Comparison of ENCODE assay signal across 8 cellular contexts in the genomic region with DNA sequence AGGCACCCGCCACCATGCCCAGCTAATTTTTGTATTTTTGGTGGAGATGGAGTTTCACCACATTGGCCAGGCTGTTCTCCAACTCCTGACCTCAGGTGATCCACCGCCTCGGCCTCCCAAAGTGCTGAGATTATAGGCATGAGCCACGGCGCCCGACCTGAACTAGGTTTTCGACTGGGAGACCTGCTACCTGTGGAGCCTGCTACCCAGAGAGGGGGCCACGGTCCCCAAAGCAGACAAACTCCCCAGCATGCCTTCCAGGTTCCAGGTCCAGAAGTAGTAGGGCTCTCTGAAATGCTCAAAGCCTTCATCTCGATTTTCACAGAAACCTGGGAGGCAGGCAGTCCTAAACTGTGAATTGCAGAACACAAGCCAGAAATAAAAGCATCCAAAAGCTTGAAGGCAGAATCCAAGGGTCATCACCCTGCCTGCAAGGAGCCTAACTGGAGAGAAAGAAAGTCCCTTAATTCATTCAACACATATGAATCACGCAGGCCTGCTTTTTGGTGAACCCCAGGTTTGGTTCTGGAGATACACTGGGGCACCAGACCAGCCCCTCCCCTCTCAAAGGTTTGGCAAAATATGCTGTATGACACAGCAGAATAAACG. TPM values are rescaled to one million over a fixed set of nuclear protein-coding genes. Genes with fewer than 3 reads are reported as not detected.
DNase-seq lines count a peak whose midpoint lies in the region; ATAC-seq and TF ChIP-seq lines count a peak whose summit lies in the region.

No MANE protein-coding gene starts in this region.

- H3K18ac ChIP-seq in neuronal stem cell (ENCODE audit: low read length): peak overlapping the region; percentile 66

- H3K27me3 ChIP-seq in BLaER1 treated with 17β-estradiol and CSF1 and Interleukin-3, amounts not matched to agents 10 nM and 100 nM: no peaks in the 10 kb centered on the region
- no peaks in the 10 kb centered on the region for H3K27me3 ChIP-seq in Peyer's patch
- H3K27me3 ChIP-seq in endocrine pancreas (ENCODE audit: control insufficient read depth, insufficient read depth, low read length): no peaks in the 10 kb centered on the region
- peaks cover 3 to 63% (median 32%) of the 10 kb centered on the region in 3 experiments for H3K27me3 ChIP-seq in neuronal stem cell (ENCODE audit: control insufficient read depth in 3 of 3, insufficient read depth in 3 of 3, low read depth in 1 of 3, low read length in 3 of 3)

- H4K8ac ChIP-seq in neuronal stem cell (ENCODE audit: low read depth, low read length): no peak overlapping the region

- no peak for ATAC-seq in HG03442 (IDR thresholded peaks at IDR 0.05; ENCODE audit: unreplicated experiment)
- no peak for ATAC-seq in HG02642 (IDR thresholded peaks at IDR 0.05; ENCODE audit: poor library complexity, unreplicated experiment)
- ATAC-seq in HG02973 (IDR thresholded peaks at IDR 0.05; ENCODE audit: unreplicated experiment): no peak

- H3K4ac ChIP-seq in neuronal stem cell (ENCODE audit: low read length): no peak overlapping the region

- TF ChIP-seq POLR2A in Peyer's patch (IDR thresholded peaks at IDR 0.05): no peak

- no peak overlapping the region for H4K91ac ChIP-seq in neuronal stem cell (ENCODE audit: low read depth, low read length, poor library complexity)

- DNase-seq in Peyer's patch (peak; percentile 19 to 51 (median 44)), neuronal stem cell (ENCODE audit: low spot score) (no peak), NAMALWA (ENCODE audit: low spot score) (no peak)

- no peaks in the 10 kb centered on the region; a peak in 1 of 22 replicates for H3K36me3 ChIP-seq in BLaER1 treated with 17β-estradiol and CSF1 and Interleukin-3, amounts not matched to agents 10 nM and 100 nM
- no peaks in the 10 kb centered on the region for H3K36me3 ChIP-seq in Peyer's patch
- no peaks in the 10 kb centered on the region for H3K36me3 ChIP-seq in endocrine pancreas (ENCODE audit: control insufficient read depth, insufficient read depth, low read length)
- H3K36me3 ChIP-seq in neuronal stem cell (replicated peaks in 1 of 2; ENCODE audit: control insufficient read depth in 2 of 2, insufficient read depth in 2 of 2, low read length in 2 of 2): no peaks in the 10 kb centered on the region

- H3K79me1 ChIP-seq in neuronal stem cell (ENCODE audit: low read depth, low read length): no peaks in the 10 kb centered on the region

- H3K23ac ChIP-seq in neuronal stem cell (ENCODE audit: low read depth, low read length, poor library complexity): no peak overlapping the region

- H3K9me3 ChIP-seq in BLaER1 treated with 17β-estradiol and CSF1 and Interleukin-3, amounts not matched to agents 10 nM and 100 nM (replicated peaks in 1 of 11): no peaks in the 10 kb centered on the region; a peak in 1 of 22 replicates
- H3K9me3 ChIP-seq in Peyer's patch: no peaks in the 10 kb centered on the region
- H3K9me3 ChIP-seq in endocrine pancreas (ENCODE audit: control insufficient read depth, low read length): no peaks in the 10 kb centered on the region
- no peaks in the 10 kb centered on the region for H3K9me3 ChIP-seq in neuronal stem cell (replicated peaks in 1 of 2; ENCODE audit: control insufficient read depth in 2 of 2, insufficient read depth in 1 of 2, low read depth in 1 of 2, low read length in 2 of 2)

- H3K4me3 ChIP-seq in BLaER1 treated with 17β-estradiol and CSF1 and Interleukin-3, amounts not matched to agents 10 nM and 100 nM: peak overlapping the region; percentile 60 to 78 (median 70)
- H3K4me3 ChIP-seq in Peyer's patch (peak overlapping the region; percentile 57 to 74 (median 67)), endocrine pancreas (ENCODE audit: control insufficient read depth, insufficient read depth, low read length) (no peak overlapping the region), neuronal stem cell (ENCODE audit: low read length in 2 of 2) (peak overlapping the region in 1 of 2 donors; percentile 58)

- peak overlapping the region; percentile 71 to 92 (median 85) for H3K27ac ChIP-seq in BLaER1 treated with 17β-estradiol and CSF1 and Interleukin-3, amounts not matched to agents 10 nM and 100 nM
- H3K27ac ChIP-seq in Peyer's patch: peak overlapping the region; percentile 93 to 99 (median 97)
- H3K27ac ChIP-seq in neuronal stem cell (replicated peaks; ENCODE audit: low read length): no peak overlapping the region

- H2BK15ac ChIP-seq in neuronal stem cell (ENCODE audit: low read length): no peak overlapping the region

- peak overlapping the region; percentile 79 to 97 (median 92) for H3K4me2 ChIP-seq in BLaER1 treated with 17β-estradiol and CSF1 and Interleukin-3, amounts not matched to agents 10 nM and 100 nM
- H3K4me2 ChIP-seq in neuronal stem cell (ENCODE audit: insufficient read depth, low read length, poor library complexity, severe bottlenecking): peak overlapping the region; percentile 97

- H2BK5ac ChIP-seq in neuronal stem cell (ENCODE audit: low read length): no peak overlapping the region

- peaks cover 48 to 84% (median 79%) of the 10 kb centered on the region in 10 experiments for H3K4me1 ChIP-seq in BLaER1 treated with 17β-estradiol and CSF1 and Interleukin-3, amounts not matched to agents 10 nM and 100 nM
- H3K4me1 ChIP-seq in Peyer's patch (peaks cover 15 to 59% (median 25%) of the 10 kb centered on the region in 4 donors), endocrine pancreas (ENCODE audit: control insufficient read depth, insufficient read depth, low read length) (no peaks in the 10 kb centered on the region), neuronal stem cell (ENCODE audit: control insufficient read depth in 2 of 2, insufficient read depth in 1 of 2, low read depth in 1 of 2, low read length in 2 of 2) (peaks cover 14 to 19% of the 10 kb centered on the region in 2 donors)

- no peak overlapping the region for H2BK12ac ChIP-seq in neuronal stem cell (ENCODE audit: low read length)

- no peak for TF ChIP-seq CTCF in Peyer's patch (IDR thresholded peaks at IDR 0.05)

- H3K14ac ChIP-seq in neuronal stem cell (ENCODE audit: low read length): no peak overlapping the region

- H2BK120ac ChIP-seq in neuronal stem cell (ENCODE audit: low read depth, low read length): no peak overlapping the region

- H3K9ac ChIP-seq in BLaER1 treated with 17β-estradiol and CSF1 and Interleukin-3, amounts not matched to agents 10 nM and 100 nM: peak overlapping the region; percentile 76 to 85 (median 81)
- H3K9ac ChIP-seq in endocrine pancreas (ENCODE audit: control insufficient read depth, insufficient read depth, low read length) (peak overlapping the region; percentile 27), neuronal stem cell (ENCODE audit: low read depth, low read length, poor library complexity) (no peak overlapping the region)

- WGBS in neuronal stem cell (ENCODE audit: extremely low coverage in 2 of 2, insufficient read length in 2 of 2, insufficient replicate concordance in 1 of 2), 2 donors: no CpG with 5 or more reads among the region's 11 CpGs

- peaks cover 0 to 4% (median 4%) of the 10 kb centered on the region in 11 experiments; a peak in 18 of 22 replicates for H4K20me1 ChIP-seq in BLaER1 treated with 17β-estradiol and CSF1 and Interleukin-3, amounts not matched to agents 10 nM and 100 nM

- peak overlapping the region; percentile 98 for H2AFZ ChIP-seq in neuronal stem cell (ENCODE audit: low read length)

- H2AK5ac ChIP-seq in neuronal stem cell (ENCODE audit: low read depth, low read length): peak overlapping the region; percentile 6

RNA-seq across cellular contexts. Expression of a gene that starts 4.6 kb away (rescaled TPM):
- total RNA-seq in Peyer's patch: 100 to 1,000 TPM in 3 of 4 donors, 10 to 100 TPM in 1; 92.7 to 152 (median 122) TPM
- polyA plus RNA-seq in neuronal stem cell (2013, experiment 1 of 2): 1.4 TPM
- polyA plus RNA-seq in neuronal stem cell (2013, experiment 2 of 2): 1.5 TPM

RNA-seq across cellular contexts. Expression of a gene that starts 48.2 kb away (rescaled TPM):
- not detected for total RNA-seq in Peyer's patch
- not detected for polyA plus RNA-seq in neuronal stem cell (2013, experiment 1 of 2)
- not detected for polyA plus RNA-seq in neuronal stem cell (2013, experiment 2 of 2)

Comparison
In these comparisons a context has a peak if more than half of its experiments do, and no peak if none do; other contexts are left out.
1. DNase-seq: peak in Peyer's patch (3 of 3); none in neuronal stem cell (single experiment) and NAMALWA (single experiment).